Comparison of ENCODE assay signal across 15 cellular contexts in genomic region chr18:50955246-50955645, GRCh38.
"Had no signal": no experiment of that assay in that cellular context is flagged by ENCODE, and none has a peak within 500 bp of the region (broad histone marks: within the 10 kb centered on the region; RNA-seq: fewer than 3 reads in every experiment).

No MANE protein-coding gene starts in this region.

- H3K4me1 Mint-ChIP-seq: naive thymus-derived CD4-positive, alpha-beta T cell had no signal

- H3K27ac ChIP-seq: esophagus squamous epithelium, foreskin keratinocyte, ovary, right atrium auricular region had no signal

- DNase-seq: effector memory CD8-positive, alpha-beta T cell; esophagus squamous epithelium; foreskin keratinocyte; left colon; left ventricle myocardium superior; mesenchymal stem cell; naive thymus-derived CD4-positive, alpha-beta T cell; nucleus accumbens; ovary; small intestine; stimulated activated CD4-positive, alpha-beta T cell treated with anti-CD3 and anti-CD28 coated beads, Interleukin-12 subunit alpha, Interleukin-12 subunit beta, amount 100 ng/mL, for 4 hours; stimulated activated naive CD4-positive, alpha-beta T cell had no signal

- ATAC-seq: effector memory CD8-positive, alpha-beta T cell; left colon; left ventricle myocardium superior; naive thymus-derived CD4-positive, alpha-beta T cell had no signal

- H3K27ac Mint-ChIP-seq: dendritic cell treated with granulocyte-macrophage colony-stimulating factor and Interleukin-4, amounts not matched to agents 40 ng/mL and 50 ng/mL, for 4 days; effector memory CD8-positive, alpha-beta T cell had no signal

- H3K4me3 Mint-ChIP-seq: dendritic cell treated with granulocyte-macrophage colony-stimulating factor and Interleukin-4, amounts not matched to agents 40 ng/mL and 50 ng/mL, for 4 days; effector memory CD8-positive, alpha-beta T cell; naive thymus-derived CD4-positive, alpha-beta T cell had no signal

- H3K27me3 ChIP-seq: esophagus squamous epithelium, foreskin keratinocyte, ovary, right atrium auricular region had no signal

- H3K36me3 Mint-ChIP-seq: naive thymus-derived CD4-positive, alpha-beta T cell had no signal

- H3K36me3 ChIP-seq: esophagus squamous epithelium, ovary, right atrium auricular region had no signal

- H3K9me3 ChIP-seq: esophagus squamous epithelium, ovary, right atrium auricular region had no signal

- H3K4me3 ChIP-seq: esophagus squamous epithelium, lung, ovary, right atrium auricular region had no signal

- H3K9me3 Mint-ChIP-seq: dendritic cell treated with granulocyte-macrophage colony-stimulating factor and Interleukin-4, amounts not matched to agents 40 ng/mL and 50 ng/mL, for 4 days; effector memory CD8-positive, alpha-beta T cell had no signal
